In genomic region chr16:79006206-79006605, GRCh38 we compare ENCODE assay signal across 18 cellular contexts.
DNase-seq lines count a peak whose midpoint lies in the region; ATAC-seq and TF ChIP-seq lines count a peak whose summit lies in the region.
"Had no signal": no experiment of that assay in that cellular context is flagged by ENCODE, and none has a peak within 500 bp of the region (broad histone marks: within the 10 kb centered on the region; RNA-seq: fewer than 3 reads in every experiment).

No MANE protein-coding gene starts in this region.

- H3K9me2 ChIP-seq in MM.1S (replicated peaks; ENCODE audit: insufficient read depth, low read length), result no peaks in the 10 kb centered on the region

- no peaks in the 10 kb centered on the region for H3K36me3 ChIP-seq in MM.1S (replicated peaks; ENCODE audit: insufficient read depth, low read length)

- H3K27ac Mint-ChIP-seq in activated CD4-positive, alpha-beta T cell treated with anti-CD3 and anti-CD28 coated beads for 36 hours, result peak overlapping the region; percentile 72
- H3K27ac Mint-ChIP-seq in T-helper 17 cell, result peak overlapping the region; percentile 41
- peak overlapping the region; percentile 76 for H3K27ac Mint-ChIP-seq in stimulated activated effector memory CD8-positive, alpha-beta T cell treated with anti-CD3 and anti-CD28 coated beads, Interleukin-12 subunit alpha, Interleukin-12 subunit beta, amount 100 ng/mL, for 72 hours
- H3K27ac Mint-ChIP-seq: CD8-positive, alpha-beta T cell had no signal

- no peaks in the 10 kb centered on the region for H3K9me3 ChIP-seq in MM.1S (replicated peaks; ENCODE audit: insufficient read depth, low read length)
- no peaks in the 10 kb centered on the region for H3K9me3 ChIP-seq in T-helper 17 cell (ENCODE audit: control insufficient read depth, low read length, poor library complexity, severe bottlenecking)
- H3K9me3 ChIP-seq: A549 had no signal

- H3K4me3 Mint-ChIP-seq in activated CD4-positive, alpha-beta T cell treated with anti-CD3 and anti-CD28 coated beads for 36 hours, result peak overlapping the region; percentile 27
- no peak overlapping the region for H3K4me3 Mint-ChIP-seq in T-helper 17 cell
- no peak overlapping the region for H3K4me3 Mint-ChIP-seq in stimulated activated effector memory CD8-positive, alpha-beta T cell treated with anti-CD3 and anti-CD28 coated beads, Interleukin-12 subunit alpha, Interleukin-12 subunit beta, amount 100 ng/mL, for 72 hours
- H3K4me3 Mint-ChIP-seq: CD8-positive, alpha-beta T cell had no signal

- H3K27ac ChIP-seq in MM.1S (ENCODE audit: low read length), result peak overlapping the region; percentile 99
- H3K27ac ChIP-seq: 22Rv1, A549, C4-2B had no signal

- H3K27me3 Mint-ChIP-seq in activated CD4-positive, alpha-beta T cell treated with anti-CD3 and anti-CD28 coated beads for 36 hours, result no peaks in the 10 kb centered on the region
- no peaks in the 10 kb centered on the region for H3K27me3 Mint-ChIP-seq in T-helper 17 cell

- no peak for ATAC-seq in activated CD4-positive, alpha-beta T cell treated with anti-CD3 and anti-CD28 coated beads for 36 hours
- ATAC-seq in T-helper 17 cell (peak; percentile 62), HG02840 (IDR thresholded peaks at IDR 0.05; ENCODE audit: low FRiP score, unreplicated experiment) (no peak)
- ATAC-seq in stimulated activated effector memory CD8-positive, alpha-beta T cell treated with anti-CD3 and anti-CD28 coated beads, Interleukin-12 subunit alpha, Interleukin-12 subunit beta, amount 100 ng/mL, for 72 hours, result no peak
- ATAC-seq: A549; CD8-positive, alpha-beta T cell had no signal

- H3K79me2 ChIP-seq in MM.1S (ENCODE audit: low read length), result no peaks in the 10 kb centered on the region

- POLR2A ChIA-PET in activated CD4-positive, alpha-beta T cell treated with anti-CD3 and anti-CD28 coated beads for 36 hours (lab: Charles Lee), result no interaction called here

- H3K4me1 Mint-ChIP-seq in activated CD4-positive, alpha-beta T cell treated with anti-CD3 and anti-CD28 coated beads for 36 hours, result peaks cover 25% of the 10 kb centered on the region
- peaks cover 11% of the 10 kb centered on the region for H3K4me1 Mint-ChIP-seq in T-helper 17 cell
- H3K4me1 Mint-ChIP-seq in stimulated activated effector memory CD8-positive, alpha-beta T cell treated with anti-CD3 and anti-CD28 coated beads, Interleukin-12 subunit alpha, Interleukin-12 subunit beta, amount 100 ng/mL, for 72 hours, result peaks cover 41% of the 10 kb centered on the region

- no peak overlapping the region for H3K4me3 ChIP-seq in MM.1S (ENCODE audit: low read length)
- H3K4me3 ChIP-seq: A549 had no signal

- intact Hi-C loops in activated CD4-positive, alpha-beta T cell treated with anti-CD3 and anti-CD28 coated beads for 36 hours (cut with DNase I, micrococcal nuclease), result loop anchor here (2.0 to 5.0 kb wide), 5 partner anchors 43 to 596 kb away; partner anchors contain the start of gene MAF (in 1 of the 2)

- no peaks in the 10 kb centered on the region for H4K20me1 ChIP-seq in MM.1S (ENCODE audit: insufficient read depth, low read length)

- H3K9ac ChIP-seq in MM.1S (ENCODE audit: low read length), result peak overlapping the region; percentile 44

- H3K4me1 ChIP-seq in MM.1S (ENCODE audit: low read length), result peaks cover 39% of the 10 kb centered on the region
- H3K4me1 ChIP-seq: A549 had no signal

- peak overlapping the region; percentile 42; the same call in 1 of the 2 replicates for H2AFZ ChIP-seq in MM.1S (ENCODE audit: low read length)

- H3K36me3 Mint-ChIP-seq in activated CD4-positive, alpha-beta T cell treated with anti-CD3 and anti-CD28 coated beads for 36 hours (ENCODE audit: low read depth), result peaks cover 4% of the 10 kb centered on the region
- H3K36me3 Mint-ChIP-seq in T-helper 17 cell (ENCODE audit: low read depth), result peaks cover 3% of the 10 kb centered on the region
- peaks cover 5% of the 10 kb centered on the region for H3K36me3 Mint-ChIP-seq in stimulated activated effector memory CD8-positive, alpha-beta T cell treated with anti-CD3 and anti-CD28 coated beads, Interleukin-12 subunit alpha, Interleukin-12 subunit beta, amount 100 ng/mL, for 72 hours
- H3K36me3 Mint-ChIP-seq: CD8-positive, alpha-beta T cell had no signal

- H3K9me3 Mint-ChIP-seq in activated CD4-positive, alpha-beta T cell treated with anti-CD3 and anti-CD28 coated beads for 36 hours (ENCODE audit: low read depth), result no peaks in the 10 kb centered on the region
- peaks cover 3% of the 10 kb centered on the region for H3K9me3 Mint-ChIP-seq in stimulated activated effector memory CD8-positive, alpha-beta T cell treated with anti-CD3 and anti-CD28 coated beads, Interleukin-12 subunit alpha, Interleukin-12 subunit beta, amount 100 ng/mL, for 72 hours
- H3K9me3 Mint-ChIP-seq: CD8-positive, alpha-beta T cell had no signal

- H3K27me3 ChIP-seq in MM.1S (replicated peaks; ENCODE audit: insufficient read depth, low read length), result no peaks in the 10 kb centered on the region

- H3F3A ChIP-seq in MM.1S (ENCODE audit: insufficient read depth, low read length), result peaks cover 20% of the 10 kb centered on the region

- CTCF ChIA-PET in activated CD4-positive, alpha-beta T cell treated with anti-CD3 and anti-CD28 coated beads for 36 hours (lab: Charles Lee), result no interaction called here

- DNase-seq in activated CD4-positive, alpha-beta T cell treated with anti-CD3 and anti-CD28 coated beads for 36 hours, result no peak
- DNase-seq in activated CD4-positive, alpha-beta T cell treated with anti-CD3 and anti-CD28 coated beads, Interleukin-2, amount 50 U/mL, for 4 hours, result no peak
- DNase-seq in MM.1S (peak; percentile 68), T-helper 17 cell (no peak), HuH-7 (ENCODE audit: low spot score) (no peak), foreskin melanocyte (no peak)
- no peak for DNase-seq in stimulated activated effector memory CD8-positive, alpha-beta T cell treated with anti-CD3 and anti-CD28 coated beads, Interleukin-12 subunit alpha, Interleukin-12 subunit beta, amount 100 ng/mL, for 72 hours (ENCODE audit: low spot score in 2 of 2)
- DNase-seq: AML-193; Calu3; CD8-positive, alpha-beta T cell; DMS79 treated with DMSO at 0.1 percent for 48 hours; GF-D8; GOT3; H7 had no signal

- no peak for TF ChIP-seq CTCF in MM.1S (IDR thresholded peaks at IDR 0.05; ENCODE audit: low read length)

- H3K4me2 ChIP-seq in MM.1S (ENCODE audit: low read depth, low read length), result peak overlapping the region; percentile 49; the same call in 1 of the 2 replicates
- H3K4me2 ChIP-seq: A549 had no signal
